In genomic region chr1:9340172-9340854, GRCh38 we compare ENCODE assay signal across 15 cellular contexts. TPM values are rescaled to one million over a fixed set of nuclear protein-coding genes. Genes with fewer than 3 reads are reported as not detected.
DNase-seq lines count a peak whose midpoint lies in the region; ATAC-seq, FAIRE-seq and TF ChIP-seq lines count a peak whose summit lies in the region.
"Had no signal": no experiment of that assay in that cellular context is flagged by ENCODE, and none has a peak within 500 bp of the region (broad histone marks: within the 10 kb centered on the region; RNA-seq: fewer than 3 reads in every experiment).

No MANE protein-coding gene starts in this region.

- H3K27ac ChIP-seq in C4-2B, result peak overlapping the region; percentile 17; the same call in 1 of the 2 replicates
- H3K27ac ChIP-seq in foreskin keratinocyte, result peak overlapping the region; percentile 39
- H3K27ac ChIP-seq in rectal smooth muscle tissue (ENCODE audit: low read depth, low read length), result peak overlapping the region; percentile 32

- H3K4me1 Mint-ChIP-seq in activated CD8-positive, alpha-beta T cell treated with anti-CD3 and anti-CD28 coated beads for 36 hours (ENCODE audit: low read depth), result no peaks in the 10 kb centered on the region

- H3K27me3 ChIP-seq in bronchial epithelial cell (ENCODE audit: control insufficient read depth, insufficient read depth, low read length), result no peaks in the 10 kb centered on the region
- no peaks in the 10 kb centered on the region for H3K27me3 ChIP-seq in foreskin keratinocyte
- peaks cover 2% of the 10 kb centered on the region for H3K27me3 ChIP-seq in rectal smooth muscle tissue (ENCODE audit: control insufficient read depth, insufficient read depth, low read length)
- H3K27me3 ChIP-seq: thyroid gland had no signal

- CTCF ChIA-PET in activated CD8-positive, alpha-beta T cell treated with anti-CD3 and anti-CD28 coated beads for 36 hours (lab: Charles Lee), result no interaction called here

- no peak overlapping the region for H3K27ac Mint-ChIP-seq in activated CD8-positive, alpha-beta T cell treated with anti-CD3 and anti-CD28 coated beads for 36 hours
- H3K27ac Mint-ChIP-seq: activated T-cell treated with anti-CD3 and anti-CD28 coated beads, Interleukin-2, amount 50 U/mL, for 24 hours had no signal

- no peaks in the 10 kb centered on the region for H3K9me3 Mint-ChIP-seq in activated CD8-positive, alpha-beta T cell treated with anti-CD3 and anti-CD28 coated beads for 36 hours

- H3K9ac ChIP-seq in rectal smooth muscle tissue (ENCODE audit: low read length), result no peak overlapping the region

- H3K4me1 ChIP-seq in foreskin keratinocyte, result peaks cover 7% of the 10 kb centered on the region
- peaks cover 30% of the 10 kb centered on the region for H3K4me1 ChIP-seq in rectal smooth muscle tissue (ENCODE audit: control insufficient read depth, insufficient read depth, low read length)

- no peaks in the 10 kb centered on the region for H3K36me3 Mint-ChIP-seq in activated CD8-positive, alpha-beta T cell treated with anti-CD3 and anti-CD28 coated beads for 36 hours (ENCODE audit: low read depth)

- DNase-seq in bronchial epithelial cell (ENCODE audit: low read depth) (peak; percentile 82), foreskin keratinocyte (peak; percentile 59 to 77)
- no peak for DNase-seq in activated CD8-positive, alpha-beta T cell treated with anti-CD3 and anti-CD28 coated beads for 36 hours
- no peak for DNase-seq in activated CD4-positive, alpha-beta T cell treated with anti-CD3 and anti-CD28 coated beads, Interleukin-2, amount 50 U/mL, for 4 hours
- DNase-seq: activated CD4-positive, alpha-beta T cell treated with anti-CD3 and anti-CD28 coated beads for 4 hours; activated T-cell treated with anti-CD3 and anti-CD28 coated beads, Interleukin-2, amount 50 U/mL, for 24 hours; effector CD8-positive, alpha-beta T cell; NCI-H1092 treated with DMSO at 0.1 percent for 48 hours; NCI-H510A; PC-3; thyroid gland had no signal

- TF ChIP-seq CTCF in C4-2B (conservative IDR thresholded peaks at IDR 0.05), result no peak
- TF ChIP-seq CTCF in bronchial epithelial cell (IDR thresholded peaks at IDR 0.05; ENCODE audit: insufficient read depth, low read length, severe bottlenecking), result no peak
- no peak for TF ChIP-seq CTCF in foreskin keratinocyte (conservative IDR thresholded peaks at IDR 0.05)
- no peak for TF ChIP-seq CTCF in activated CD8-positive, alpha-beta T cell treated with anti-CD3 and anti-CD28 coated beads for 36 hours (IDR thresholded peaks at IDR 0.05)

- H3K4me3 Mint-ChIP-seq in activated CD8-positive, alpha-beta T cell treated with anti-CD3 and anti-CD28 coated beads for 36 hours, result no peak overlapping the region
- H3K4me3 Mint-ChIP-seq: activated T-cell treated with anti-CD3 and anti-CD28 coated beads, Interleukin-2, amount 50 U/mL, for 24 hours had no signal

- ATAC-seq in foreskin keratinocyte (peak; percentile 67), GM21723 (IDR thresholded peaks at IDR 0.05; ENCODE audit: unreplicated experiment) (no peak), HG02678 (IDR thresholded peaks at IDR 0.05; ENCODE audit: unreplicated experiment) (no peak)
- ATAC-seq in activated CD8-positive, alpha-beta T cell treated with anti-CD3 and anti-CD28 coated beads for 36 hours, result no peak
- ATAC-seq: PC-3 had no signal

- H3K27me3 Mint-ChIP-seq in activated CD8-positive, alpha-beta T cell treated with anti-CD3 and anti-CD28 coated beads for 36 hours, result no peaks in the 10 kb centered on the region
- H3K27me3 Mint-ChIP-seq: activated T-cell treated with anti-CD3 and anti-CD28 coated beads, Interleukin-2, amount 50 U/mL, for 24 hours had no signal

- intact Hi-C loops in activated CD8-positive, alpha-beta T cell treated with anti-CD3 and anti-CD28 coated beads for 36 hours (cut with micrococcal nuclease), result no loop called here

- H3K4me3 ChIP-seq in bronchial epithelial cell (ENCODE audit: low read depth, low read length) (no peak overlapping the region), rectal smooth muscle tissue (ENCODE audit: low read length) (no peak overlapping the region)
- H3K4me3 ChIP-seq: thyroid gland had no signal

- peak; percentile 92 for FAIRE-seq in bronchial epithelial cell (lab: Jason Lieb, UNC)

- H3K36me3 ChIP-seq in bronchial epithelial cell (ENCODE audit: control insufficient read depth, insufficient read depth, low read length) (peaks cover 4% of the 10 kb centered on the region), rectal smooth muscle tissue (ENCODE audit: control insufficient read depth, insufficient read depth, low read length) (no peaks in the 10 kb centered on the region)
- H3K36me3 ChIP-seq: thyroid gland had no signal

- POLR2A ChIA-PET in activated CD8-positive, alpha-beta T cell treated with anti-CD3 and anti-CD28 coated beads for 36 hours (lab: Charles Lee), result no interaction called here

RNA-seq across cellular contexts. Expression of gene SPSB1, which starts 47.6 kb away (rescaled TPM):
- total RNA-seq in bronchial epithelial cell (17.6 and 28.9 TPM in 2 replicates), foreskin keratinocyte (10.3 and 12.9 TPM in 2 replicates)
- 11.6 and 12.5 TPM in 2 replicates for polyA plus RNA-seq in foreskin keratinocyte
- total RNA-seq in activated CD8-positive, alpha-beta T cell treated with anti-CD3 and anti-CD28 coated beads for 36 hours, result 1 to 10 TPM; 1.1 to 1.5 TPM

Comparison
In these comparisons a context has a peak if more than half of its experiments do, and no peak if none do; other contexts are left out.
1. DNase-seq: peak in bronchial epithelial cell (single experiment) and foreskin keratinocyte (2 of 2); none in activated CD8-positive, alpha-beta T cell treated with anti-CD3 and anti-CD28 coated beads for 36 hours (single experiment) and activated CD4-positive, alpha-beta T cell treated with anti-CD3 and anti-CD28 coated beads, Interleukin-2, amount 50 U/mL, for 4 hours (0 of 2).
2. Peak in every context shown above with its lines, with median percentiles within 50 percentile points of each other: H3K27ac ChIP-seq.